Comparison of ENCODE assay signal across 1 cellular context in genomic region chr19:1017906-1018305, GRCh38.
TF ChIP-seq lines count a peak whose summit lies in the region.

No MANE protein-coding gene starts in this region.

TF ChIP-seq in HEK293, 187 proteins besides CTCF, POLR2A, EP300 and RAD21 (continued from another document):
- TF ChIP-seq ZNF580 (tag by site-specific recombination; IDR thresholded peaks at IDR 0.05): no peak
- no peak for TF ChIP-seq ZNF23 (tag by site-specific recombination; IDR thresholded peaks at IDR 0.05; ENCODE audit: borderline replicate concordance)
